2 cellular contexts compared by ENCODE assay signal in the genomic region with DNA sequence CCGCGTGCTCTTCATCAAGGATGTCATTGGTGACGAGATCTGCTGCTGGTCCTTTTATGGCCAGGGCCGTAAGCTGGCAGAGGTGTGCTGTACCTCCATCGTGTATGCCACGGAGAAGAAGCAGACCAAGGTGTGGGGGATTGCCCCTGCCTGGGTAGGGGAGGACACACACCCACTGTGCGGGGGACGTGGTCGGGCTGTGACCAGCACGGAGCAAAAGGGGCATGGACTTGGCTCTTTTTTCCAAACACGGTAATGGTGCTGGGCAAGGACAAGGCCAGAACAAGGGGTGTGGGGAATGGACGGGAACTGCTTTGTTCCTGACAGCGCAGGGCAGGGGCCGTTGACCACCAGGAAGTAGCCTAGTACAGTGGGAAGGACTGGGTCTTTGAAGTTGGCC.
TF ChIP-seq lines count a peak whose summit lies in the region.

No MANE protein-coding gene starts in this region.

TF ChIP-seq in liver, 16 proteins besides CTCF, POLR2A, EP300 and RAD21:
- TF ChIP-seq RXRA (IDR thresholded peaks at IDR 0.05) = no peak

TF ChIP-seq in HepG2, 621 proteins besides CTCF, POLR2A, EP300 and RAD21:
- TF ChIP-seq GLI4 (CRISPR knock-in tag; IDR thresholded peaks at IDR 0.05; ENCODE audit: borderline replicate concordance) = no peak
